20 cellular contexts compared by ENCODE assay signal in the genomic region with DNA sequence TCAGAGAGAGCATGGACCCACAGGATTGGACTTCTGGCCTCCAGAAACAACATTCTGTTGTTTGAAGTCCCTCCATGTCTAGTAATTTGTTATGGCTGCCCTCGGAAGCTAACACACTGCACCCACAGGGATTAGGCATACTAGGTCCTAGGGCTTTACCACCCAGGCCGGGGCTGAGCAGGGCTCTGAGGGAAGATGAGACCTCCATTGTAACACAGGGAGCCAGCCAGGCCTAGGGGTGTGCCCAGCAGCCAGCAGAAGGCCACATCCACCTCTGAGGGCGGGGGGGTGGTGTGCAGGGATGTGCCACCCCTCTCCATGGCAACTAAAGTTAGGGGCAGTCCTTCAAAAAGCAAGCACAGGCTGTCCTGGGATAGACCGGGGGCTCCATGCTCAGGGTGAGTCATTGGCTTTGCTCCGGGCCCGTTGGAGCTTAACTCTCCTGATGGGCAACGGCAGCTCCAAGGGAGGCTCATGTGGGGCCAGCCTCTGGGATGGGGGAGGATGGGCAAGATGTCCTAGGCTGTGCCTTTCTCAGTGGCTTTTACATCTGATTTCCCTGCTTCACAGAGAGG.
"Had no signal": no experiment of that assay in that cellular context is flagged by ENCODE, and none has a peak within 500 bp of the region (broad histone marks: within the 10 kb centered on the region; RNA-seq: fewer than 3 reads in every experiment).

No MANE protein-coding gene starts in this region.

- H3K9ac ChIP-seq: parathyroid adenoma had no signal

- H3K36me3 ChIP-seq: left lung, right atrium auricular region, tibial nerve, uterus had no signal

- H3K79me2 ChIP-seq: parathyroid adenoma had no signal

- DNase-seq: activated CD4-positive, alpha-beta T cell treated with anti-CD3 and anti-CD28 coated beads for 4 hours; activated CD4-positive, alpha-beta T cell treated with anti-CD3 and anti-CD28 coated beads, Interleukin-2, amount 50 U/mL, for 4 hours; activated CD4-positive, CD25-positive, alpha-beta regulatory T cell; activated naive CD4-positive, alpha-beta T cell; activated T-cell treated with anti-CD3 and anti-CD28 coated beads for 4 hours; activated T-cell treated with anti-CD3 and anti-CD28 coated beads, Interleukin-2, amount 50 U/mL, for 72 hours; central memory CD4-positive, alpha-beta T cell; foreskin fibroblast; hypothalamus; immature natural killer cell; left lung; nucleus accumbens; psoas muscle; stimulated activated naive CD4-positive, alpha-beta T cell; uterus had no signal

- H2AFZ ChIP-seq: parathyroid adenoma had no signal

- H3K27ac ChIP-seq: left lung, parathyroid adenoma, psoas muscle, right atrium auricular region, tibial nerve, uterus had no signal

- H3K4me3 Mint-ChIP-seq: activated naive CD8-positive, alpha-beta T cell; activated T-cell treated with anti-CD3 and anti-CD28 coated beads, Interleukin-2, amount 50 U/mL, for 72 hours; immature natural killer cell had no signal

- H3K36me3 Mint-ChIP-seq: activated naive CD8-positive, alpha-beta T cell; immature natural killer cell had no signal

- H3K27me3 ChIP-seq: right atrium auricular region, uterus had no signal

- H3K4me1 ChIP-seq: left lung, parathyroid adenoma, psoas muscle, right atrium auricular region, tibial nerve, uterus had no signal

- ATAC-seq: activated T-cell treated with anti-CD3 and anti-CD28 coated beads, Interleukin-2, amount 50 U/mL, for 72 hours; esophagus mucosa; left lung; psoas muscle had no signal

- H3K4me3 ChIP-seq: left lung, psoas muscle, right atrium auricular region, tibial nerve, uterus had no signal

- H3K4me1 Mint-ChIP-seq: immature natural killer cell had no signal

- H3K27ac Mint-ChIP-seq: activated naive CD8-positive, alpha-beta T cell; activated T-cell treated with anti-CD3 and anti-CD28 coated beads, Interleukin-2, amount 50 U/mL, for 72 hours; immature natural killer cell had no signal

- H3K9me3 ChIP-seq: left lung, psoas muscle, right atrium auricular region, tibial nerve, uterus had no signal

- H3K9me3 Mint-ChIP-seq: activated T-cell treated with anti-CD3 and anti-CD28 coated beads, Interleukin-2, amount 50 U/mL, for 72 hours; immature natural killer cell had no signal
